Comparison of ENCODE assay signal across 21 cellular contexts in the genomic region with DNA sequence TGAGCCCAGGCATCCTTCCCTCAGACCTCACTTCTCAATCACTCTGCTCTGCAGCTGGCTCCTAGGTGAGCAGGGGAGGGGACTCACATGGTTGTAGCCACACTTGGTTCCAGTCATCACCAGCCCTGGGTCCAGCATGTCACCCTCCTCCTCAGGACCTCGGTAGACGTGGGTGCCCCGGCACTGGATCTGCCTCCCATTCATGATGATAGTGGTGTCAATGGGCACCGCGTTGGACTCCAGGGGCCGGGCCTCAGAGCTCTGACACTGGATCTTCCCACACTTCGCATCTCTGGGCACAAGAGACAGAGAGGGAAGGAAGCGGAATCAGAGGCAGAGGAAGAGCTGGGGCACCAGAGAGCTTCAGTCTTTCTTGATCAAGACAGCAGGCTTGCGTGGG. TPM values are rescaled to one million over a fixed set of nuclear protein-coding genes. Genes with fewer than 3 reads are reported as not detected.
A peak's percentile ranks its signal among the peaks of the same experiment; 100 is the strongest.
DNase-seq lines count a peak whose midpoint lies in the region; ATAC-seq and TF ChIP-seq lines count a peak whose summit lies in the region.
"Had no signal": no experiment of that assay in that cellular context is flagged by ENCODE, and none has a peak within 500 bp of the region (broad histone marks: within the 10 kb centered on the region; RNA-seq: fewer than 3 reads in every experiment).

No MANE protein-coding gene starts in this region.

- H3K27me3 Mint-ChIP-seq in activated CD8-positive, alpha-beta memory T cell treated with anti-CD3 and anti-CD28 coated beads, Interleukin-2, amount 10 ng/mL, durations not matched to agents 7 days and 5 days, result no peaks in the 10 kb centered on the region
- no peaks in the 10 kb centered on the region for H3K27me3 Mint-ChIP-seq in T-helper 17 cell
- H3K27me3 Mint-ChIP-seq in chondrocyte (ENCODE audit: low read depth), result no peaks in the 10 kb centered on the region
- H3K27me3 Mint-ChIP-seq in stimulated activated naive B cell treated with anti-CD40 and anti-IgM and Interleukin-4, amounts not matched to agents 10 μg/mL and 1 μg/mL and 100 μg/mL, for 72 hours, result no peaks in the 10 kb centered on the region
- H3K27me3 Mint-ChIP-seq: CD4-positive, CD25-positive, alpha-beta regulatory T cell had no signal

- H3K4me3 Mint-ChIP-seq in activated CD8-positive, alpha-beta memory T cell treated with anti-CD3 and anti-CD28 coated beads, Interleukin-2, amount 10 ng/mL, durations not matched to agents 7 days and 5 days, result no peak overlapping the region
- H3K4me3 Mint-ChIP-seq in T-helper 17 cell (no peak overlapping the region), chondrocyte (ENCODE audit: unreplicated experiment) (no peak overlapping the region)
- H3K4me3 Mint-ChIP-seq in stimulated activated naive B cell treated with anti-CD40 and anti-IgM and Interleukin-4, amounts not matched to agents 10 μg/mL and 1 μg/mL and 100 μg/mL, for 72 hours, result no peak overlapping the region
- H3K4me3 Mint-ChIP-seq: CD4-positive, CD25-positive, alpha-beta regulatory T cell had no signal

- no peaks in the 10 kb centered on the region for H3K9me3 ChIP-seq in T-helper 17 cell (ENCODE audit: control insufficient read depth, low read length, poor library complexity, severe bottlenecking)

- CTCF ChIA-PET in activated CD8-positive, alpha-beta memory T cell treated with anti-CD3 and anti-CD28 coated beads, Interleukin-2, amount 10 ng/mL, durations not matched to agents 7 days and 5 days (lab: Charles Lee), result no interaction called here

- H3K36me3 Mint-ChIP-seq in activated CD8-positive, alpha-beta memory T cell treated with anti-CD3 and anti-CD28 coated beads, Interleukin-2, amount 10 ng/mL, durations not matched to agents 7 days and 5 days, result peaks cover 73% of the 10 kb centered on the region
- peaks cover 11% of the 10 kb centered on the region for H3K36me3 Mint-ChIP-seq in T-helper 17 cell (ENCODE audit: low read depth)
- H3K36me3 Mint-ChIP-seq in chondrocyte (ENCODE audit: low read depth), result peaks cover 22% of the 10 kb centered on the region
- H3K36me3 Mint-ChIP-seq in stimulated activated naive B cell treated with anti-CD40 and anti-IgM and Interleukin-4, amounts not matched to agents 10 μg/mL and 1 μg/mL and 100 μg/mL, for 72 hours, result peaks cover 33 to 54% of the 10 kb centered on the region in 2 donors

- peaks cover 18% of the 10 kb centered on the region for H3K4me1 Mint-ChIP-seq in activated CD8-positive, alpha-beta memory T cell treated with anti-CD3 and anti-CD28 coated beads, Interleukin-2, amount 10 ng/mL, durations not matched to agents 7 days and 5 days
- peaks cover 11% of the 10 kb centered on the region for H3K4me1 Mint-ChIP-seq in T-helper 17 cell
- no peaks in the 10 kb centered on the region for H3K4me1 Mint-ChIP-seq in chondrocyte (ENCODE audit: low read depth)
- H3K4me1 Mint-ChIP-seq in stimulated activated naive B cell treated with anti-CD40 and anti-IgM and Interleukin-4, amounts not matched to agents 10 μg/mL and 1 μg/mL and 100 μg/mL, for 72 hours, result peaks cover 29 to 60% of the 10 kb centered on the region in 2 donors

- H3K9me3 Mint-ChIP-seq in activated CD8-positive, alpha-beta memory T cell treated with anti-CD3 and anti-CD28 coated beads, Interleukin-2, amount 10 ng/mL, durations not matched to agents 7 days and 5 days (ENCODE audit: low read depth), result no peaks in the 10 kb centered on the region
- no peaks in the 10 kb centered on the region for H3K9me3 Mint-ChIP-seq in chondrocyte (ENCODE audit: low read depth)
- H3K9me3 Mint-ChIP-seq in stimulated activated naive B cell treated with anti-CD40 and anti-IgM and Interleukin-4, amounts not matched to agents 10 μg/mL and 1 μg/mL and 100 μg/mL, for 72 hours, result peaks cover 0 to 3% of the 10 kb centered on the region in 2 donors
- H3K9me3 Mint-ChIP-seq: CD4-positive, CD25-positive, alpha-beta regulatory T cell had no signal

- DNase-seq in activated CD8-positive, alpha-beta memory T cell treated with anti-CD3 and anti-CD28 coated beads, Interleukin-2, amount 10 ng/mL, durations not matched to agents 7 days and 5 days, result no peak
- DNase-seq in activated CD8-positive, alpha-beta memory T cell treated with anti-CD3 and anti-CD28 coated beads for 24 hours, result no peak
- DNase-seq in T-helper 17 cell (no peak), chondrocyte (ENCODE audit: low spot score) (no peak), DMS153 treated with DMSO at 0.1 percent for 48 hours (lab: John Stamatoyannopoulos, UW; ENCODE audit: unreplicated experiment) (no peak), islet precursor cell (no peak)
- DNase-seq in stimulated activated naive B cell treated with anti-CD40 and anti-IgM and Interleukin-4, amounts not matched to agents 10 μg/mL and 1 μg/mL and 100 μg/mL, for 72 hours, result no peak
- DNase-seq: CD4-positive, CD25-positive, alpha-beta regulatory T cell; DMS79 treated with DMSO at 0.1 percent for 48 hours; MM.1S; NCI-H1105 treated with DMSO at 0.1 percent for 48 hours; NCI-H2029 treated with DMSO at 0.1 percent for 48 hours; NCI-H226; NCI-H510A treated with DMSO at 0.1 percent for 48 hours; NCI-H748 treated with DMSO at 0.1 percent for 48 hours; PC-9; RPMI8226; SHP77 treated with DMSO at 0.1 percent for 48 hours had no signal

- no peak for ATAC-seq in activated CD8-positive, alpha-beta memory T cell treated with anti-CD3 and anti-CD28 coated beads, Interleukin-2, amount 10 ng/mL, durations not matched to agents 7 days and 5 days
- ATAC-seq in T-helper 17 cell, result no peak
- ATAC-seq in stimulated activated naive B cell treated with anti-CD40 and anti-IgM and Interleukin-4, amounts not matched to agents 10 μg/mL and 1 μg/mL and 100 μg/mL, for 72 hours (replicated peaks), result no peak
- ATAC-seq: K562 had no signal

- peak overlapping the region; percentile 53 for H3K27ac Mint-ChIP-seq in activated CD8-positive, alpha-beta memory T cell treated with anti-CD3 and anti-CD28 coated beads, Interleukin-2, amount 10 ng/mL, durations not matched to agents 7 days and 5 days
- peak overlapping the region; percentile 74 for H3K27ac Mint-ChIP-seq in T-helper 17 cell
- peak overlapping the region; percentile 20 for H3K27ac Mint-ChIP-seq in chondrocyte (ENCODE audit: unreplicated experiment)
- H3K27ac Mint-ChIP-seq in stimulated activated naive B cell treated with anti-CD40 and anti-IgM and Interleukin-4, amounts not matched to agents 10 μg/mL and 1 μg/mL and 100 μg/mL, for 72 hours, result peak overlapping the region; percentile 17

- TF ChIP-seq CTCF in chondrocyte (IDR thresholded peaks at IDR 0.05), result no peak

RNA-seq across cellular contexts. Expression of a gene that starts 32.9 kb away (rescaled TPM):
- total RNA-seq in activated CD8-positive, alpha-beta memory T cell treated with anti-CD3 and anti-CD28 coated beads, Interleukin-2, amount 10 ng/mL, durations not matched to agents 7 days and 5 days, result under 1 TPM in 1 of 2 experiments, not detected in 1; 0.37 TPM
- total RNA-seq in T-helper 17 cell (1 to 10 TPM; 1.5 to 2.3 TPM), chondrocyte (0.41 to 0.87 TPM (median 0.60 TPM) in 3 replicates)
- total RNA-seq: A673, K562, LHCN-M2 had no signal

Comparison
In these comparisons a context has a peak if more than half of its experiments do, and no peak if none do; other contexts are left out.
1. H3K27ac Mint-ChIP-seq: peak in every context shown above with its lines; median percentile 74 in T-helper 17 cell; 53 in activated CD8-positive, alpha-beta memory T cell treated with anti-CD3 and anti-CD28 coated beads, Interleukin-2, amount 10 ng/mL, durations not matched to agents 7 days and 5 days; 20 in chondrocyte; 17 in stimulated activated naive B cell treated with anti-CD40 and anti-IgM and Interleukin-4, amounts not matched to agents 10 μg/mL and 1 μg/mL and 100 μg/mL, for 72 hours.